Comparison of ENCODE assay signal across 17 cellular contexts in genomic region chr5:141853895-141854626, GRCh38.
"Had no signal": no experiment of that assay in that cellular context is flagged by ENCODE, and none has a peak within 500 bp of the region (broad histone marks: within the 10 kb centered on the region; RNA-seq: fewer than 3 reads in every experiment).

No MANE protein-coding gene starts in this region.

- H3K4me1 ChIP-seq: colonic mucosa had no signal

- DNase-seq: activated CD4-positive, alpha-beta T cell treated with anti-CD3 and anti-CD28 coated beads, Interleukin-2, amount 10 ng/mL, durations not matched to agents 7 days and 5 days; activated CD8-positive, alpha-beta T cell treated with anti-CD3 and anti-CD28 coated beads, Interleukin-2, amount 10 ng/mL, durations not matched to agents 7 days and 5 days; activated naive CD4-positive, alpha-beta T cell treated with Interleukin-2 at 50 U/mL for 16 hours; activated naive CD8-positive, alpha-beta T cell treated with anti-CD3 and anti-CD28 coated beads, Interleukin-2, amount 10 ng/mL, durations not matched to agents 7 days and 5 days; activated T-cell treated with anti-CD3 and anti-CD28 coated beads, Interleukin-2, amount 50 U/mL, for 24 hours; anterior cingulate cortex; caudate nucleus; colonic mucosa; hypothalamus; immature natural killer cell; naive B cell; pancreas; stimulated activated CD4-positive, alpha-beta T cell treated with anti-CD3 and anti-CD28 coated beads, Interleukin-4, amount 100 ng/mL, for 4 hours; stimulated activated naive B cell treated with anti-CD40 and anti-IgM and Interleukin-4, amounts not matched to agents 10 μg/mL and 1 μg/mL and 100 μg/mL, for 72 hours had no signal

- H3K27ac ChIP-seq: colonic mucosa, pancreas had no signal

- H3K4me3 ChIP-seq: colonic mucosa, mucosa of descending colon, pancreas had no signal

- H3K9me3 ChIP-seq: colonic mucosa, mucosa of descending colon, pancreas had no signal

- H3K36me3 ChIP-seq: colonic mucosa, pancreas had no signal

- H3K27me3 ChIP-seq: colonic mucosa, pancreas had no signal

- ATAC-seq: activated CD4-positive, CD25-positive, alpha-beta regulatory T cell treated with anti-CD3 and anti-CD28 coated beads, Interleukin-2, amount 50 U/mL, for 24 hours; activated CD8-positive, alpha-beta T cell treated with anti-CD3 and anti-CD28 coated beads, Interleukin-2, amount 10 ng/mL, durations not matched to agents 7 days and 5 days; mucosa of descending colon; pancreas; sciatic nerve; stimulated activated naive B cell treated with anti-CD40 and anti-IgM and Interleukin-4, amounts not matched to agents 10 μg/mL and 1 μg/mL and 100 μg/mL, for 72 hours had no signal
